27 cellular contexts compared by ENCODE assay signal in the genomic region with DNA sequence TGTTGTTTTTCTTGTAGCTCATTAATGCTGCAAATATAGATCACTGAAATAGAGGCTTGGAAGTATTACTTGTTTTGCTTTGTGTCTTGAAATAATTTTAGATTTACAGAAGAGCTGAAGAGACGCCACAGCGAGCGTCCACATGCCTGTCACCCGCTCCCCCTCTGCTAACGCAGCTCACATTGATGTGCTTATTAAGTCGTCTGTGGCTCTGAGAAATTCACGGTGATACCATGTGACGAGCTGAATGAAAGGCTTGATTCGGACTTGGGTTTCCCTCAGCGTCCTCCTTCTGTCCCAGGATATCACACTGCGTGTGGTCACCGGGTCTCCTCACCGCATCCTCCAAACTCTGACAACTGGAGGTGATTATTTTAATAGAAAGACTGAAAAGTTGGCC.
"Had no signal": no experiment of that assay in that cellular context is flagged by ENCODE, and none has a peak within 500 bp of the region (broad histone marks: within the 10 kb centered on the region; RNA-seq: fewer than 3 reads in every experiment).

No MANE protein-coding gene starts in this region.

- H3K4me1 Mint-ChIP-seq: stimulated activated effector memory CD8-positive, alpha-beta T cell treated with anti-CD3 and anti-CD28 coated beads, Interleukin-12 subunit alpha, Interleukin-12 subunit beta, amount 100 ng/mL, for 72 hours had no signal

- DNase-seq: cerebellar nuclear complex; cortex of kidney; foreskin fibroblast; glutamatergic neuron; heart right ventricle; hippocampal formation; left cardiac atrium; mesenchymal stem cell; mucosa of descending colon; naive B cell; occipital lobe; sigmoid colon; stimulated activated CD4-positive, alpha-beta T cell treated with anti-CD3 and anti-CD28 coated beads, Interleukin-2, amount 100 ng/mL, for 24 hours; stimulated activated CD4-positive, alpha-beta T cell treated with anti-CD3 and anti-CD28 coated beads, Interleukin-4, amount 100 ng/mL, for 24 hours; stimulated activated naive CD4-positive, alpha-beta T cell treated with Interleukin-2 at 50 U/mL for 16 hours; stomach; thyroid gland; trophoblast cell had no signal

- H3K9ac ChIP-seq: parathyroid adenoma had no signal

- H3K4me3 Mint-ChIP-seq: mesothelial cell of epicardium; naive B cell; natural killer cell treated with Interleukin-12 subunit alpha and Interleukin-12 subunit beta and Interleukin-15 and Interleukin-18, amount 100 ng/mL, for 72 hours; stimulated activated effector memory CD8-positive, alpha-beta T cell treated with anti-CD3 and anti-CD28 coated beads, Interleukin-12 subunit alpha, Interleukin-12 subunit beta, amount 100 ng/mL, for 72 hours had no signal

- H3K36me3 Mint-ChIP-seq: mesothelial cell of epicardium; naive B cell; natural killer cell treated with Interleukin-12 subunit alpha and Interleukin-12 subunit beta and Interleukin-15 and Interleukin-18, amount 100 ng/mL, for 72 hours; stimulated activated effector memory CD8-positive, alpha-beta T cell treated with anti-CD3 and anti-CD28 coated beads, Interleukin-12 subunit alpha, Interleukin-12 subunit beta, amount 100 ng/mL, for 72 hours had no signal

- H3K4me1 ChIP-seq: gastroesophageal sphincter, heart right ventricle, left lung, parathyroid adenoma, right atrium auricular region, sigmoid colon, stomach had no signal

- H3K79me2 ChIP-seq: parathyroid adenoma had no signal

- H3K36me3 ChIP-seq: gastroesophageal sphincter, heart right ventricle, left lung, right atrium auricular region, sigmoid colon, stomach, thyroid gland had no signal

- H3K27ac ChIP-seq: epithelial cell of prostate, gastroesophageal sphincter, heart right ventricle, left lung, parathyroid adenoma, right atrium auricular region, sigmoid colon, stomach, thyroid gland had no signal

- H2AFZ ChIP-seq: parathyroid adenoma had no signal

- ATAC-seq: gastroesophageal sphincter; heart right ventricle; left cardiac atrium; left lung; mucosa of descending colon; stimulated activated effector memory CD8-positive, alpha-beta T cell treated with anti-CD3 and anti-CD28 coated beads, Interleukin-12 subunit alpha, Interleukin-12 subunit beta, amount 100 ng/mL, for 72 hours had no signal

- H3K9me3 Mint-ChIP-seq: mesothelial cell of epicardium; natural killer cell treated with Interleukin-12 subunit alpha and Interleukin-12 subunit beta and Interleukin-15 and Interleukin-18, amount 100 ng/mL, for 72 hours; stimulated activated effector memory CD8-positive, alpha-beta T cell treated with anti-CD3 and anti-CD28 coated beads, Interleukin-12 subunit alpha, Interleukin-12 subunit beta, amount 100 ng/mL, for 72 hours had no signal

- H3K4me3 ChIP-seq: gastroesophageal sphincter, heart right ventricle, left lung, mucosa of descending colon, right atrium auricular region, sigmoid colon, stomach, thyroid gland had no signal

- H3K27me3 ChIP-seq: right atrium auricular region, thyroid gland had no signal

- H3K27ac Mint-ChIP-seq: mesothelial cell of epicardium; natural killer cell treated with Interleukin-12 subunit alpha and Interleukin-12 subunit beta and Interleukin-15 and Interleukin-18, amount 100 ng/mL, for 72 hours; progenitor cell of endocrine pancreas; stimulated activated effector memory CD8-positive, alpha-beta T cell treated with anti-CD3 and anti-CD28 coated beads, Interleukin-12 subunit alpha, Interleukin-12 subunit beta, amount 100 ng/mL, for 72 hours had no signal

- H3K9me3 ChIP-seq: gastroesophageal sphincter, heart right ventricle, left lung, mucosa of descending colon, right atrium auricular region, sigmoid colon, stomach, thyroid gland had no signal
